In genomic region chr3:64915778-64916177, GRCh38 we compare ENCODE assay signal across 13 cellular contexts.
DNase-seq lines count a peak whose midpoint lies in the region; ATAC-seq and TF ChIP-seq lines count a peak whose summit lies in the region.
"Had no signal": no experiment of that assay in that cellular context is flagged by ENCODE, and none has a peak within 500 bp of the region (broad histone marks: within the 10 kb centered on the region; RNA-seq: fewer than 3 reads in every experiment).

No MANE protein-coding gene starts in this region.

- no peaks in the 10 kb centered on the region for H3K27me3 Mint-ChIP-seq in effector memory CD8-positive, alpha-beta T cell

- H3K27me3 ChIP-seq in ACC112 (ENCODE audit: insufficient read depth, low read length) (no peaks in the 10 kb centered on the region), adipocyte (replicated peaks; ENCODE audit: control insufficient read depth, insufficient read depth, low read length) (no peaks in the 10 kb centered on the region)
- H3K27me3 ChIP-seq: spleen had no signal

- H3K9me3 Mint-ChIP-seq in effector memory CD8-positive, alpha-beta T cell, result peaks cover 11 to 17% of the 10 kb centered on the region in 2 donors

- H3K4me1 Mint-ChIP-seq in effector memory CD8-positive, alpha-beta T cell (ENCODE audit: low read depth in 2 of 2), result no peaks in the 10 kb centered on the region

- H3K36me3 ChIP-seq in ACC112 (ENCODE audit: insufficient read depth, low read length) (no peaks in the 10 kb centered on the region), adipocyte (ENCODE audit: control insufficient read depth, insufficient read depth, low read length, severe bottlenecking) (no peaks in the 10 kb centered on the region)
- H3K36me3 ChIP-seq: spleen had no signal

- TF ChIP-seq CTCF in fibroblast of pulmonary artery (IDR thresholded peaks at IDR 0.05; ENCODE audit: low read length, missing control alignments), result no peak

- no peak overlapping the region for H3K4me3 Mint-ChIP-seq in effector memory CD8-positive, alpha-beta T cell
- H3K4me3 Mint-ChIP-seq: activated CD8-positive, alpha-beta T cell treated with anti-CD3 and anti-CD28 coated beads, Interleukin-2, amount 10 ng/mL, durations not matched to agents 7 days and 5 days had no signal

- H3K27ac ChIP-seq in ACC112 (ENCODE audit: low read depth, low read length), result peak overlapping the region; percentile 45

- H3K79me2 ChIP-seq in ACC112 (ENCODE audit: control insufficient read depth, insufficient read depth, low read length, unreplicated experiment), result no peaks in the 10 kb centered on the region

- H2AFZ ChIP-seq in ACC112 (ENCODE audit: low read length, unreplicated experiment), result no peak overlapping the region

- no peak for ATAC-seq in GM19395 (IDR thresholded peaks at IDR 0.05; ENCODE audit: unreplicated experiment)
- no peak for ATAC-seq in effector memory CD8-positive, alpha-beta T cell (replicated peaks)
- ATAC-seq: activated CD8-positive, alpha-beta T cell treated with anti-CD3 and anti-CD28 coated beads, Interleukin-2, amount 10 ng/mL, durations not matched to agents 7 days and 5 days had no signal

- H3K4me3 ChIP-seq in ACC112 (ENCODE audit: low read depth, low read length), result no peak overlapping the region
- no peak overlapping the region for H3K4me3 ChIP-seq in adipocyte (ENCODE audit: low read length)
- no peak overlapping the region for H3K4me3 ChIP-seq in fibroblast of pulmonary artery (replicated peaks; ENCODE audit: low read depth, low read length)
- H3K4me3 ChIP-seq: spleen had no signal

- H3K36me3 Mint-ChIP-seq in effector memory CD8-positive, alpha-beta T cell (ENCODE audit: insufficient read depth), result no peaks in the 10 kb centered on the region

- H3K4me1 ChIP-seq in ACC112 (ENCODE audit: control insufficient read depth, insufficient read depth, low read length, unreplicated experiment) (peaks cover 13% of the 10 kb centered on the region), adipocyte (ENCODE audit: control insufficient read depth, insufficient read depth, low read length) (peaks cover 12% of the 10 kb centered on the region)

- DNase-seq in adipocyte (ENCODE audit: low read depth), result peak; percentile 59
- peak; percentile 79 for DNase-seq in fibroblast of pulmonary artery (ENCODE audit: low read depth)
- DNase-seq in mucosa of gallbladder (ENCODE audit: low spot score), result peak; percentile 15
- no peak for DNase-seq in activated CD4-positive, alpha-beta T cell treated with anti-CD3 and anti-CD28 coated beads, Interleukin-2, amount 50 U/mL, for 1 hour
- no peak for DNase-seq in effector memory CD8-positive, alpha-beta T cell
- DNase-seq in activated CD8-positive, alpha-beta memory T cell treated with anti-CD3 and anti-CD28 coated beads, Interleukin-2, amount 50 U/mL, for 4 hours, result no peak
- DNase-seq: activated CD8-positive, alpha-beta T cell treated with anti-CD3 and anti-CD28 coated beads, Interleukin-2, amount 10 ng/mL, durations not matched to agents 7 days and 5 days; activated effector memory CD4-positive, alpha-beta T cell treated with Interleukin-2 at 50 U/mL for 16 hours; hypothalamus; NCI-H1048; spleen had no signal

- H3K9ac ChIP-seq in adipocyte (ENCODE audit: low read length), result no peak overlapping the region

- no peaks in the 10 kb centered on the region for H3K9me3 ChIP-seq in adipocyte (ENCODE audit: control insufficient read depth, low read length)

- no peak overlapping the region for H3K27ac Mint-ChIP-seq in effector memory CD8-positive, alpha-beta T cell
- H3K27ac Mint-ChIP-seq: activated CD8-positive, alpha-beta T cell treated with anti-CD3 and anti-CD28 coated beads, Interleukin-2, amount 10 ng/mL, durations not matched to agents 7 days and 5 days had no signal

Comparison
In these comparisons a context has a peak if more than half of its experiments do, and no peak if none do; other contexts are left out.
1. DNase-seq: peak in adipocyte (single experiment), fibroblast of pulmonary artery (single experiment) and mucosa of gallbladder (single experiment); none in activated CD4-positive, alpha-beta T cell treated with anti-CD3 and anti-CD28 coated beads, Interleukin-2, amount 50 U/mL, for 1 hour (single experiment), effector memory CD8-positive, alpha-beta T cell (0 of 3) and activated CD8-positive, alpha-beta memory T cell treated with anti-CD3 and anti-CD28 coated beads, Interleukin-2, amount 50 U/mL, for 4 hours (single experiment).